25 cellular contexts compared by ENCODE assay signal in genomic region chr15:49823987-49824538, GRCh38.
"Had no signal": no experiment of that assay in that cellular context is flagged by ENCODE, and none has a peak within 500 bp of the region (broad histone marks: within the 10 kb centered on the region; RNA-seq: fewer than 3 reads in every experiment).

No MANE protein-coding gene starts in this region.

- H3K4me1 ChIP-seq: breast epithelium had no signal

- H3K27me3 ChIP-seq: breast epithelium, SJCRH30 had no signal

- H3K36me3 ChIP-seq: breast epithelium, SJCRH30 had no signal

- ATAC-seq: activated CD4-positive, CD25-positive, alpha-beta regulatory T cell treated with anti-CD3 and anti-CD28 coated beads, Interleukin-2, amount 50 U/mL, for 24 hours; activated CD8-positive, alpha-beta T cell treated with anti-CD3 and anti-CD28 coated beads, Interleukin-2, amount 10 ng/mL, durations not matched to agents 7 days and 5 days; Panc1 had no signal

- H3K4me3 ChIP-seq: breast epithelium, SJCRH30 had no signal

- H3K9me3 ChIP-seq: breast epithelium, SJCRH30, SK-N-SH had no signal

- DNase-seq: activated CD4-positive, alpha-beta T cell treated with anti-CD3 and anti-CD28 coated beads for 48 hours; activated CD4-positive, alpha-beta T cell treated with anti-CD3 and anti-CD28 coated beads, Interleukin-2, amount 50 U/mL, for 4 hours; activated CD8-positive, alpha-beta memory T cell treated with anti-CD3 and anti-CD28 coated beads, Interleukin-2, amount 50 U/mL, for 48 hours; activated CD8-positive, alpha-beta T cell treated with anti-CD3 and anti-CD28 coated beads, Interleukin-2, amount 10 ng/mL, durations not matched to agents 7 days and 5 days; activated naive CD4-positive, alpha-beta T cell; activated T-cell treated with anti-CD3 and anti-CD28 coated beads, Interleukin-2, amount 50 U/mL, for 1 hour; aorta; caudate nucleus; Kasumi-1; KBM-7; NCI-H1092; NCI-H1930; NCI-H2171; NCI-H2227 treated with DMSO at 0.1 percent for 48 hours; NCI-H446 treated with DMSO at 0.1 percent for 48 hours; NCI-H526 treated with DMSO at 0.1 percent for 48 hours; NCI-H82; Right ventricle myocardium superior; SJCRH30; SK-N-SH; SW 1271 had no signal

- H3K27ac ChIP-seq: breast epithelium, RWPE1, SJCRH30 had no signal
